17 cellular contexts compared by ENCODE assay signal in the genomic region with DNA sequence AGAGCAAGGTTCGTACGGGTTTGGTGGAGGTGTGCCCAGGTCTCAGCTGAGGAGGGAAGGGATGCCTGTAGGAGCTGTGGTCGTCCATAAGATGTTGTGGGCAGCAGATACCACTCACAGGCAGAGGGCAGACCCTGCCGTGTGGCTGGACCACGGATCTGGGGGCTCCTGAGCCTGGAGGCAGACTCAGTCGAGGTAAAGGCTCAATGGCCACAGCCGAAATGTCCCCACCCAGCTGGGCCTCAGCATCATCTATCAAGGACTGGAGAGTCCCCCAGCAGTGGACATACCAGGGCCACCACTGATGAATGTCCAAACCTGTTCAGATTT.
A peak's percentile ranks its signal among the peaks of the same experiment; 100 is the strongest.
DNase-seq lines count a peak whose midpoint lies in the region; ATAC-seq and TF ChIP-seq lines count a peak whose summit lies in the region.
"Had no signal": no experiment of that assay in that cellular context is flagged by ENCODE, and none has a peak within 500 bp of the region (broad histone marks: within the 10 kb centered on the region; RNA-seq: fewer than 3 reads in every experiment).

No MANE protein-coding gene starts in this region.

- no peaks in the 10 kb centered on the region; the same call in none of the 2 replicates for H4K20me1 ChIP-seq in GM23338 (replicated peaks; ENCODE audit: insufficient read depth)

- H3K4me3 ChIP-seq in GM23338: no peak overlapping the region
- no peak overlapping the region for H3K4me3 ChIP-seq in body of pancreas
- peak overlapping the region in 1 of 2 donors; percentile 38 for H3K4me3 ChIP-seq in gastroesophageal sphincter
- no peak overlapping the region for H3K4me3 ChIP-seq in prostate gland
- H3K4me3 ChIP-seq: adrenal gland had no signal

- no peak; the same call in 2 of the 3 replicates for ATAC-seq in GM23338
- peak; percentile 15 for ATAC-seq in body of pancreas
- no peak for ATAC-seq in gastroesophageal sphincter
- no peak for ATAC-seq in HG03280 (IDR thresholded peaks at IDR 0.05; ENCODE audit: unreplicated experiment)
- ATAC-seq: activated CD8-positive, alpha-beta T cell treated with anti-CD3 and anti-CD28 coated beads for 36 hours; stimulated activated memory B cell treated with anti-CD40 and anti-IgM and Interleukin-4, amounts not matched to agents 10 μg/mL and 1 μg/mL and 100 μg/mL, for 72 hours had no signal

- H3K27me3 Mint-ChIP-seq in GM23338 (ENCODE audit: insufficient read depth, low read depth, poor library complexity): peaks cover 5% of the 10 kb centered on the region
- H3K27me3 Mint-ChIP-seq: activated CD8-positive, alpha-beta T cell treated with anti-CD3 and anti-CD28 coated beads for 36 hours; dendritic cell treated with granulocyte-macrophage colony-stimulating factor and Interleukin-4, amounts not matched to agents 40 ng/mL and 50 ng/mL, for 4 days; stimulated activated memory B cell treated with anti-CD40 and anti-IgM and Interleukin-4, amounts not matched to agents 10 μg/mL and 1 μg/mL and 100 μg/mL, for 72 hours had no signal

- peak overlapping the region; percentile 66 for H3K27ac ChIP-seq in GM23338 (ENCODE audit: low read depth)
- peak overlapping the region in 3 of 4 donors; percentile 52 to 85 (median 75) for H3K27ac ChIP-seq in body of pancreas
- peak overlapping the region; percentile 20 to 79 (median 57) for H3K27ac ChIP-seq in gastroesophageal sphincter
- H3K27ac ChIP-seq in prostate gland: peak overlapping the region; percentile 66 to 68
- no peak overlapping the region for H3K27ac ChIP-seq in substantia nigra (ENCODE audit: low read depth, low read length, poor library complexity, severe bottlenecking)
- H3K27ac ChIP-seq: adrenal gland had no signal

- TF ChIP-seq POLR2A in body of pancreas (IDR thresholded peaks at IDR 0.05) (no peak), gastroesophageal sphincter (IDR thresholded peaks at IDR 0.05) (no peak), prostate gland (IDR thresholded peaks at IDR 0.05) (no peak)

- intact Hi-C loops in body of pancreas (cut with DNase I) (no loop called here), prostate gland (cut with DNase I) (loop anchor here (5.0 kb wide), 1 partner anchor 95 kb away; no protein-coding TSS in a partner anchor)

- H3K27ac Mint-ChIP-seq in GM23338: peak overlapping the region; percentile 68; the same call in 1 of the 2 replicates
- H3K27ac Mint-ChIP-seq: activated CD8-positive, alpha-beta T cell treated with anti-CD3 and anti-CD28 coated beads for 36 hours; dendritic cell treated with granulocyte-macrophage colony-stimulating factor and Interleukin-4, amounts not matched to agents 40 ng/mL and 50 ng/mL, for 4 days; stimulated activated memory B cell treated with anti-CD40 and anti-IgM and Interleukin-4, amounts not matched to agents 10 μg/mL and 1 μg/mL and 100 μg/mL, for 72 hours had no signal

- peaks cover 23% of the 10 kb centered on the region for H3K4me1 Mint-ChIP-seq in GM23338
- H3K4me1 Mint-ChIP-seq: stimulated activated memory B cell treated with anti-CD40 and anti-IgM and Interleukin-4, amounts not matched to agents 10 μg/mL and 1 μg/mL and 100 μg/mL, for 72 hours had no signal

- H3K9me2 ChIP-seq in GM23338 (ENCODE audit: insufficient read depth): no peaks in the 10 kb centered on the region

- H3K36me3 ChIP-seq in GM23338 (ENCODE audit: insufficient read depth): peaks cover 9% of the 10 kb centered on the region; the same call in 1 of the 2 replicates
- peaks cover 3 to 5% of the 10 kb centered on the region in 2 donors for H3K36me3 ChIP-seq in body of pancreas (replicated peaks in 1 of 2; ENCODE audit: insufficient read depth in 1 of 2, low read depth in 2 of 2)
- H3K36me3 ChIP-seq in gastroesophageal sphincter: peaks cover 0 to 14% of the 10 kb centered on the region in 2 donors
- peaks cover 0 to 6% of the 10 kb centered on the region in 2 donors for H3K36me3 ChIP-seq in prostate gland
- H3K36me3 ChIP-seq: adrenal gland had no signal

- peaks cover 18% of the 10 kb centered on the region for H3K79me2 ChIP-seq in GM23338 (replicated peaks; ENCODE audit: insufficient read depth)

- H3K4me1 ChIP-seq in GM23338 (ENCODE audit: insufficient read depth): peaks cover 15% of the 10 kb centered on the region; the same call in 1 of the 2 replicates
- peaks cover 5% of the 10 kb centered on the region for H3K4me1 ChIP-seq in body of pancreas
- H3K4me1 ChIP-seq in gastroesophageal sphincter: peaks cover 0 to 20% (median 0%) of the 10 kb centered on the region in 3 donors
- no peaks in the 10 kb centered on the region for H3K4me1 ChIP-seq in prostate gland (replicated peaks)
- H3K4me1 ChIP-seq: adrenal gland had no signal

- peaks cover 11% of the 10 kb centered on the region for H3K9me3 Mint-ChIP-seq in GM23338
- H3K9me3 Mint-ChIP-seq: stimulated activated memory B cell treated with anti-CD40 and anti-IgM and Interleukin-4, amounts not matched to agents 10 μg/mL and 1 μg/mL and 100 μg/mL, for 72 hours had no signal

- 82 to 83% methylated on average over 4 to 7 of the region's 7 CpGs for WGBS in body of pancreas, 2 donors
- WGBS in gastroesophageal sphincter (ENCODE audit: low coverage in 1 of 2), 2 donors: no CpG with 5 or more reads among the region's 7 CpGs
- WGBS in prostate gland: 42% methylated on average over 7 of the region's 7 CpGs

- H3K27me3 ChIP-seq in GM23338 (ENCODE audit: insufficient read depth): no peaks in the 10 kb centered on the region
- no peaks in the 10 kb centered on the region for H3K27me3 ChIP-seq in body of pancreas
- H3K27me3 ChIP-seq in gastroesophageal sphincter: no peaks in the 10 kb centered on the region
- no peaks in the 10 kb centered on the region for H3K27me3 ChIP-seq in prostate gland (replicated peaks; ENCODE audit: insufficient read depth)
- H3K27me3 ChIP-seq: adrenal gland, vagina had no signal

- H2AFZ ChIP-seq in GM23338: no peak overlapping the region

- TF ChIP-seq CTCF in GM23338 (conservative IDR thresholded peaks at IDR 0.05; ENCODE audit: low read depth in 2 of 2) (no peak), body of pancreas (IDR thresholded peaks at IDR 0.05) (no peak), gastroesophageal sphincter (IDR thresholded peaks at IDR 0.05) (no peak), prostate gland (IDR thresholded peaks at IDR 0.05) (no peak)

- H3K4me3 Mint-ChIP-seq in GM23338: no peak overlapping the region
- H3K4me3 Mint-ChIP-seq: activated CD8-positive, alpha-beta T cell treated with anti-CD3 and anti-CD28 coated beads for 36 hours; dendritic cell treated with granulocyte-macrophage colony-stimulating factor and Interleukin-4, amounts not matched to agents 40 ng/mL and 50 ng/mL, for 4 days; stimulated activated memory B cell treated with anti-CD40 and anti-IgM and Interleukin-4, amounts not matched to agents 10 μg/mL and 1 μg/mL and 100 μg/mL, for 72 hours had no signal

- H3K36me3 Mint-ChIP-seq in GM23338 (ENCODE audit: low read depth): peaks cover 35% of the 10 kb centered on the region

- TF ChIP-seq EP300 in gastroesophageal sphincter (IDR thresholded peaks at IDR 0.05): no peak

- H3K4me2 ChIP-seq in GM23338: no peak overlapping the region

- H3F3A ChIP-seq in GM23338 (replicated peaks; ENCODE audit: low read depth): no peaks in the 10 kb centered on the region

- DNase-seq in GM23338 (ENCODE audit: low spot score) (no peak), body of pancreas (no peak), prostate gland (ENCODE audit: low spot score) (no peak), substantia nigra (lab: John Stamatoyannopoulos, UW) (no peak)
- no peak for DNase-seq in activated CD4-positive, alpha-beta T cell treated with anti-CD3 and anti-CD28 coated beads, Interleukin-2, amount 50 U/mL, for 4 hours
- DNase-seq in stimulated activated CD4-positive, alpha-beta T cell treated with anti-CD3 and anti-CD28 coated beads, Interleukin-12 subunit alpha, Interleukin-12 subunit beta, amount 100 ng/mL, for 4 hours: no peak
- DNase-seq: activated CD8-positive, alpha-beta T cell treated with anti-CD3 and anti-CD28 coated beads for 36 hours; adrenal gland; H7; NCI-H1092 treated with DMSO at 0.1 percent for 48 hours; NCI-H748 treated with DMSO at 0.1 percent for 48 hours; small intestine had no signal

- H3K9me3 ChIP-seq in body of pancreas (peaks cover 0 to 5% (median 0%) of the 10 kb centered on the region in 3 donors), gastroesophageal sphincter (peaks cover 0 to 6% (median 0%) of the 10 kb centered on the region in 3 donors), prostate gland (no peaks in the 10 kb centered on the region)
- H3K9me3 ChIP-seq: vagina had no signal

TF ChIP-seq in GM23338, 12 proteins besides CTCF, POLR2A, EP300 and RAD21:
- TF ChIP-seq STAT1 (IDR thresholded peaks at IDR 0.05; ENCODE audit: unreplicated experiment): no peak
